ENCODE assay signal across 8 cellular contexts in the genomic region with DNA sequence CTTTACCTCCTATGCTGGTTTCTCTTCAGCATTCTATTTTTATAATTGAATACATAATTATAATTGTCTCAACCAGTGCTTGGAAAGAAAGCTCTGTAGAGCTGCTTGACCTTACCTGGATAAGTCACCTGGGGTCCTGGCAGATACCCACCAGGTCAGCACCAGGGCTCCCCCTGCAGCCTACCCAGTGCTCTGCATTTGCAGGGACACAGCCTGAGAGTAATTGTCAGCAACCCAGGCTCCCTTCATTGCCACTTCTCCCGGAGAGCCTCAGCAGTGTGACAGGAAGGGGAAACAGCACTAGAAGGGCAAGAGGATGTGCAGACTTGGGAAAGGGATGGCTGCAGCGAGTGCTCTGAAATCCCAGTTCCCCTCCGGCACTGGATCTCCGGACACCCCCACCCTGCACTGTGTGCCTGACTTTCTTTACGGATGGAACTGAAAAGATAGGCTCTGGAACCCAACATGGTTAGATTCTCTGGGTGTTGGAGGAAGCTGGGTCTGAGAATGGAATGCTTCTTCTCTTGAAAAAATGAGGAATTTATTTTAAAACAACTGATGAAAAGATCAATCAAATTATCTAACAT. TPM values are rescaled to one million over a fixed set of nuclear protein-coding genes. Genes with fewer than 3 reads are reported as not detected.
DNase-seq lines count a peak whose midpoint lies in the region; ATAC-seq and TF ChIP-seq lines count a peak whose summit lies in the region.

No MANE protein-coding gene starts in this region.

- TF ChIP-seq CTCF in 22Rv1 (IDR thresholded peaks at IDR 0.05), result peak; percentile 79
- peak; percentile 36 for TF ChIP-seq CTCF in fibroblast of mammary gland (conservative IDR thresholded peaks at IDR 0.05; ENCODE audit: control insufficient read depth, insufficient read depth, low read depth, low read length)
- peak in 2 of 56 donors; percentile 11 to 13 for TF ChIP-seq CTCF in dorsolateral prefrontal cortex (IDR thresholded peaks at IDR 0.05 in 54 of 56, conservative IDR thresholded peaks at IDR 0.05 in 2 of 56; ENCODE audit: low read depth in 1 of 56, partially characterized antibody in 56 of 56)

- DNase-seq in G401 (ENCODE audit: low spot score) (peak; percentile 11), SW480 (ENCODE audit: low spot score) (peak; percentile 51), fibroblast of mammary gland (ENCODE audit: low read depth) (no peak), NCI-H446 treated with DMSO at 0.1 percent for 48 hours (lab: John Stamatoyannopoulos, UW) (no peak), dorsolateral prefrontal cortex (no peak)
- DNase-seq in stimulated activated CD4-positive, alpha-beta T cell treated with anti-CD3 and anti-CD28 coated beads, Interleukin-4, amount 100 ng/mL, for 1 hour, result peak; percentile 39

- H3K27me3 ChIP-seq in dorsolateral prefrontal cortex, result peaks cover 0 to 4% (median 0%) of the 10 kb centered on the region in 45 donors

- in situ Hi-C loops in G401 (cut with HindIII; ENCODE audit: low sequenced_read_pairs), result no loop called here

- intact Hi-C loops in dorsolateral prefrontal cortex (cut with DNase I), result no loop called here

- peak; percentile 61 for ATAC-seq in HG03097 (IDR thresholded peaks at IDR 0.05; ENCODE audit: low FRiP score, unreplicated experiment)

- H3K4me3 ChIP-seq in fibroblast of mammary gland (ENCODE audit: control insufficient read depth, low read depth, low read length) (no peak overlapping the region), dorsolateral prefrontal cortex (no peak overlapping the region)

- H3K27ac ChIP-seq in 22Rv1, result no peak overlapping the region
- no peak overlapping the region for H3K27ac ChIP-seq in dorsolateral prefrontal cortex

RNA-seq across cellular contexts. Expression of gene PAX4, which starts 11.4 kb away (rescaled TPM):
- not detected in 2 replicates for total RNA-seq in G401 (2014; rRNA removed; shearing (Covaris generic))
- under 1 TPM in 1 of 120 experiments, not detected in 119; 0.36 TPM for total RNA-seq in dorsolateral prefrontal cortex

RNA-seq across cellular contexts. Expression of gene SND1, which starts 22.6 kb away (rescaled TPM):
- 92.4 and 98.0 TPM in 2 replicates for total RNA-seq in G401 (2014; rRNA removed; shearing (Covaris generic))
- 100 to 1,000 TPM in 101 of 120 experiments, 10 to 100 TPM in 19; 72.4 to 152 (median 112) TPM for total RNA-seq in dorsolateral prefrontal cortex

RNA-seq across cellular contexts. Expression of gene FSCN3, which starts 35.8 kb away (rescaled TPM):
- total RNA-seq in G401 (2014; rRNA removed; shearing (Covaris generic)), result 0.43 and 6.6 TPM in 2 replicates
- total RNA-seq in dorsolateral prefrontal cortex, result 1 to 10 TPM in 80 of 120 experiments, under 1 TPM in 28, not detected in 12; 0.47 to 7.1 (median 1.5) TPM

RNA-seq across cellular contexts. Expression of gene ARF5, which starts 41.1 kb away (rescaled TPM):
- 459 and 527 TPM in 2 replicates for total RNA-seq in G401 (2014; rRNA removed; shearing (Covaris generic))
- 100 to 1,000 TPM in 111 of 120 experiments, 10 to 100 TPM in 9; 82.0 to 230 (median 161) TPM for total RNA-seq in dorsolateral prefrontal cortex

RNA-seq across cellular contexts. Expression of gene GCC1, which starts 44.0 kb away (rescaled TPM):
- 12.0 and 19.4 TPM in 2 replicates for total RNA-seq in G401 (2014; rRNA removed; shearing (Covaris generic))
- 10 to 100 TPM in 118 of 120 experiments, 1 to 10 TPM in 2; 9.6 to 17.6 (median 12.6) TPM for total RNA-seq in dorsolateral prefrontal cortex

Comparison
In these comparisons a context has a peak if more than half of its experiments do, and no peak if none do; other contexts are left out.
1. DNase-seq: peak in G401 (single experiment), SW480 (single experiment) and stimulated activated CD4-positive, alpha-beta T cell treated with anti-CD3 and anti-CD28 coated beads, Interleukin-4, amount 100 ng/mL, for 1 hour (single experiment); none in fibroblast of mammary gland (single experiment), NCI-H446 treated with DMSO at 0.1 percent for 48 hours (single experiment) and dorsolateral prefrontal cortex (0 of 10).